Comparison of ENCODE assay signal across 14 cellular contexts in genomic region chr14:100083706-100084105, GRCh38. TPM values are rescaled to one million over a fixed set of nuclear protein-coding genes. Genes with fewer than 3 reads are reported as not detected.
A peak's percentile ranks its signal among the peaks of the same experiment; 100 is the strongest.
DNase-seq lines count a peak whose midpoint lies in the region; ATAC-seq, FAIRE-seq and TF ChIP-seq lines count a peak whose summit lies in the region.
"Had no signal": no experiment of that assay in that cellular context is flagged by ENCODE, and none has a peak within 500 bp of the region (broad histone marks: within the 10 kb centered on the region; RNA-seq: fewer than 3 reads in every experiment).

No MANE protein-coding gene starts in this region.

- H3K4me2 ChIP-seq in keratinocyte (ENCODE audit: control insufficient read depth, extremely low read depth, insufficient read depth, low read depth, low read length) = peak overlapping the region; percentile 60

- H4K20me1 ChIP-seq in keratinocyte (ENCODE audit: control insufficient read depth, extremely low read depth, insufficient read depth, low read length) = no peaks in the 10 kb centered on the region

- H3K79me2 ChIP-seq in keratinocyte (ENCODE audit: control insufficient read depth, insufficient read depth, low read length) = no peaks in the 10 kb centered on the region

- no peak overlapping the region for H2AFZ ChIP-seq in keratinocyte (ENCODE audit: control insufficient read depth, low read length)

- H3K4me3 ChIP-seq in CD4-positive, CD25-positive, alpha-beta regulatory T cell (ENCODE audit: low read depth, low read length) = peak overlapping the region; percentile 54
- H3K4me3 ChIP-seq in keratinocyte (ENCODE audit: control insufficient read depth in 2 of 3, extremely low read depth in 1 of 3, insufficient read depth in 2 of 3, low read depth in 1 of 3, low read length in 3 of 3) = no peak overlapping the region
- H3K4me3 ChIP-seq: adrenal gland had no signal

- peak overlapping the region; percentile 95 for H3K27ac ChIP-seq in CD4-positive, CD25-positive, alpha-beta regulatory T cell (ENCODE audit: insufficient read depth, low read length, poor library complexity, severe bottlenecking)
- H3K27ac ChIP-seq in keratinocyte (ENCODE audit: control insufficient read depth, insufficient read depth, low read length) = peak overlapping the region; percentile 72
- H3K27ac ChIP-seq: adrenal gland, C4-2B had no signal

- H3K9ac ChIP-seq in keratinocyte (ENCODE audit: control insufficient read depth, extremely low read depth, insufficient read depth, low read length) = no peak overlapping the region

- H3K9me3 ChIP-seq in CD4-positive, CD25-positive, alpha-beta regulatory T cell (ENCODE audit: control insufficient read depth in 2 of 2, low read length in 2 of 2) = no peaks in the 10 kb centered on the region
- H3K9me3 ChIP-seq in keratinocyte (ENCODE audit: control insufficient read depth, low read depth, low read length) = no peaks in the 10 kb centered on the region
- H3K9me3 ChIP-seq: adrenal gland had no signal

- no peak for TF ChIP-seq CTCF in keratinocyte (optimal IDR thresholded peaks at IDR 0.05 in 1 of 3, IDR thresholded peaks at IDR 0.05 in 1 of 3, conservative IDR thresholded peaks at IDR 0.05 in 1 of 3; ENCODE audit: extremely low read depth in 1 of 3, insufficient read depth in 2 of 3, low read length in 3 of 3)
- no peak for TF ChIP-seq CTCF in chondrocyte (IDR thresholded peaks at IDR 0.05)

- FAIRE-seq in keratinocyte (lab: Jason Lieb, UNC) = no peak
- FAIRE-seq: endothelial cell of umbilical vein had no signal

- H3K27me3 ChIP-seq in CD4-positive, CD25-positive, alpha-beta regulatory T cell (ENCODE audit: control insufficient read depth, insufficient read depth, low read length) = no peaks in the 10 kb centered on the region
- no peaks in the 10 kb centered on the region for H3K27me3 ChIP-seq in keratinocyte (ENCODE audit: control insufficient read depth, extremely low read depth, insufficient read depth, low read length)
- H3K27me3 ChIP-seq: adrenal gland had no signal

- peaks cover 61 to 99% (median 80%) of the 10 kb centered on the region in 4 donors for H3K4me1 Mint-ChIP-seq in CD4-positive, CD25-positive, alpha-beta regulatory T cell
- peaks cover 40% of the 10 kb centered on the region for H3K4me1 Mint-ChIP-seq in chondrocyte (ENCODE audit: low read depth)

- no peak for DNase-seq in CD4-positive, CD25-positive, alpha-beta regulatory T cell
- peak; percentile 55 for DNase-seq in EH (ENCODE audit: low read depth)
- no peak for DNase-seq in activated naive CD4-positive, alpha-beta T cell treated with anti-CD3 and anti-CD28 coated beads, Interleukin-2, amount 50 U/mL, for 72 hours (ENCODE audit: low spot score in 2 of 2)
- DNase-seq in keratinocyte (ENCODE audit: low read depth, low spot score) = peak; percentile 93
- no peak for DNase-seq in NCI-H82 treated with DMSO at 0.1 percent for 48 hours (lab: John Stamatoyannopoulos, UW; ENCODE audit: unreplicated experiment)
- DNase-seq in chondrocyte (ENCODE audit: low spot score) = no peak
- DNase-seq: activated CD8-positive, alpha-beta memory T cell treated with anti-CD3 and anti-CD28 coated beads for 24 hours; DMS79 treated with DMSO at 0.1 percent for 48 hours; stimulated activated CD4-positive, alpha-beta T cell treated with anti-CD3 and anti-CD28 coated beads, Interleukin-15, amount 100 ng/mL, for 24 hours had no signal

- H3K9me3 Mint-ChIP-seq in CD4-positive, CD25-positive, alpha-beta regulatory T cell = no peaks in the 10 kb centered on the region
- peaks cover 0 to 5% of the 10 kb centered on the region in 2 donors for H3K9me3 Mint-ChIP-seq in activated naive CD4-positive, alpha-beta T cell treated with anti-CD3 and anti-CD28 coated beads, Interleukin-2, amount 50 U/mL, for 72 hours
- H3K9me3 Mint-ChIP-seq in chondrocyte (ENCODE audit: low read depth) = no peaks in the 10 kb centered on the region

- H3K36me3 Mint-ChIP-seq in CD4-positive, CD25-positive, alpha-beta regulatory T cell = peaks cover 68% of the 10 kb centered on the region
- H3K36me3 Mint-ChIP-seq in activated naive CD4-positive, alpha-beta T cell treated with anti-CD3 and anti-CD28 coated beads, Interleukin-2, amount 50 U/mL, for 72 hours = peaks cover 49 to 66% of the 10 kb centered on the region in 2 donors
- peaks cover 12% of the 10 kb centered on the region for H3K36me3 Mint-ChIP-seq in chondrocyte (ENCODE audit: low read depth)

- peak overlapping the region; percentile 86 to 93 (median 90) for H3K4me3 Mint-ChIP-seq in CD4-positive, CD25-positive, alpha-beta regulatory T cell
- no peak overlapping the region for H3K4me3 Mint-ChIP-seq in chondrocyte (ENCODE audit: unreplicated experiment)

- H3K27me3 Mint-ChIP-seq in CD4-positive, CD25-positive, alpha-beta regulatory T cell = no peaks in the 10 kb centered on the region
- no peaks in the 10 kb centered on the region for H3K27me3 Mint-ChIP-seq in chondrocyte (ENCODE audit: low read depth)

- peaks cover 100% of the 10 kb centered on the region for H3K4me1 ChIP-seq in CD4-positive, CD25-positive, alpha-beta regulatory T cell (ENCODE audit: control insufficient read depth, insufficient read depth, low read length, poor library complexity, severe bottlenecking)
- peaks cover 19% of the 10 kb centered on the region for H3K4me1 ChIP-seq in keratinocyte (ENCODE audit: control insufficient read depth, extremely low read depth, insufficient read depth, low read length)

- no peaks in the 10 kb centered on the region for H3K9me1 ChIP-seq in keratinocyte (ENCODE audit: control insufficient read depth, extremely low read depth, insufficient read depth, low read length)

- dilution Hi-C loops in keratinocyte (cut with MboI; ENCODE audit: extremely low pct_ligation_motif_present, low sequenced_read_pairs) = no loop called here

- peak overlapping the region; percentile 59 to 99 (median 97) for H3K27ac Mint-ChIP-seq in CD4-positive, CD25-positive, alpha-beta regulatory T cell
- peak overlapping the region; percentile 92 for H3K27ac Mint-ChIP-seq in activated naive CD4-positive, alpha-beta T cell treated with anti-CD3 and anti-CD28 coated beads, Interleukin-2, amount 50 U/mL, for 72 hours
- no peak overlapping the region for H3K27ac Mint-ChIP-seq in chondrocyte (ENCODE audit: unreplicated experiment)

- H3K36me3 ChIP-seq in CD4-positive, CD25-positive, alpha-beta regulatory T cell (ENCODE audit: control insufficient read depth, insufficient read depth, low read length) = peaks cover 65% of the 10 kb centered on the region
- no peaks in the 10 kb centered on the region for H3K36me3 ChIP-seq in keratinocyte (ENCODE audit: control insufficient read depth in 2 of 2, extremely low read depth in 1 of 2, insufficient read depth in 2 of 2, low read length in 2 of 2)
- H3K36me3 ChIP-seq: adrenal gland had no signal

- ATAC-seq in CD4-positive, CD25-positive, alpha-beta regulatory T cell (ENCODE audit: low read depth in 2 of 2) = no peak
- ATAC-seq in activated naive CD4-positive, alpha-beta T cell treated with anti-CD3 and anti-CD28 coated beads, Interleukin-2, amount 50 U/mL, for 72 hours = no peak
- ATAC-seq in HG03159 (IDR thresholded peaks at IDR 0.05; ENCODE audit: unreplicated experiment) = no peak
- ATAC-seq: Right ventricle myocardium inferior had no signal

RNA-seq across cellular contexts. Expression of gene EVL, which starts 18.5 kb away (rescaled TPM):
- total RNA-seq in CD4-positive, CD25-positive, alpha-beta regulatory T cell = 1,219 TPM
- 100 to 1,000 TPM; 118 to 141 (median 136) TPM for polyA plus RNA-seq in CD4-positive, CD25-positive, alpha-beta regulatory T cell
- 100 to 1,000 TPM; 342 to 426 TPM for total RNA-seq in activated naive CD4-positive, alpha-beta T cell treated with anti-CD3 and anti-CD28 coated beads, Interleukin-2, amount 50 U/mL, for 72 hours
- 12.0 to 16.2 TPM (median 13.2 TPM) in 3 replicates for polyA plus RNA-seq in keratinocyte
- 32.6 TPM for polyA plus RNA-seq in keratinocyte (2011; ENCODE audit: low read depth)
- 9.4 and 13.2 TPM in 2 replicates for polyA plus RNA-seq in keratinocyte (2011; cell fraction: cytosol; rRNA removed)
- 52.6 and 66.7 TPM in 2 replicates for polyA plus RNA-seq in keratinocyte (2011; cell fraction: nucleus; rRNA removed)
- 13.1 and 17.6 TPM in 2 replicates for polyA plus RNA-seq in keratinocyte (2012; ENCODE audit: low replicate concordance)
- 8.2 to 26.8 TPM (median 10.1 TPM) in 3 replicates for polyA minus RNA-seq in keratinocyte
- 11.3 TPM for polyA minus RNA-seq in keratinocyte (2011; cell fraction: cytosol; rRNA and poly(A)+ RNA removed)
- polyA minus RNA-seq in keratinocyte (2011; cell fraction: nucleus; rRNA and poly(A)+ RNA removed) = 11.3 and 19.3 TPM in 2 replicates
- total RNA-seq in chondrocyte = 98.9 to 112 TPM (median 104 TPM) in 3 replicates

Comparison
In these comparisons a context has a peak if more than half of its experiments do, and no peak if none do; other contexts are left out.
1. DNase-seq: peak in EH (single experiment) and keratinocyte (single experiment); none in CD4-positive, CD25-positive, alpha-beta regulatory T cell (0 of 3), activated naive CD4-positive, alpha-beta T cell treated with anti-CD3 and anti-CD28 coated beads, Interleukin-2, amount 50 U/mL, for 72 hours (0 of 2), NCI-H82 treated with DMSO at 0.1 percent for 48 hours (single experiment) and chondrocyte (single experiment).